1 cellular context compared by ENCODE assay signal in genomic region chr1:17290553-17290952, GRCh38.
TF ChIP-seq lines count a peak whose summit lies in the region.

No MANE protein-coding gene starts in this region.

TF ChIP-seq in HepG2, 621 proteins besides CTCF, POLR2A, EP300 and RAD21:
- TF ChIP-seq GTF2F1 (IDR thresholded peaks at IDR 0.05; ENCODE audit: low read length): no peak
- peak; percentile 48; the same call in 1 of the 2 replicates for TF ChIP-seq ZNF629 (CRISPR knock-in tag; conservative IDR thresholded peaks at IDR 0.05)
- TF ChIP-seq USF2 (IDR thresholded peaks at IDR 0.05; ENCODE audit: low read depth, low read length): no peak
- no peak for TF ChIP-seq USF2 (CRISPR knock-in tag; IDR thresholded peaks at IDR 0.05; ENCODE audit: borderline replicate concordance)
- TF ChIP-seq BHLHE40 (IDR thresholded peaks at IDR 0.05; ENCODE audit: low read length): no peak
- no peak for TF ChIP-seq NR2F2 (IDR thresholded peaks at IDR 0.05; ENCODE audit: borderline replicate concordance, low read depth)
- TF ChIP-seq ATF7-NPFF (CRISPR knock-in tag; IDR thresholded peaks at IDR 0.05; ENCODE audit: low read depth): no peak
